In genomic region chr2:174180165-174180724, GRCh38 we compare ENCODE assay signal across 14 cellular contexts.
A peak's percentile ranks its signal among the peaks of the same experiment; 100 is the strongest.
DNase-seq lines count a peak whose midpoint lies in the region; ATAC-seq and FAIRE-seq lines count a peak whose summit lies in the region.
"Had no signal": no experiment of that assay in that cellular context is flagged by ENCODE, and none has a peak within 500 bp of the region (broad histone marks: within the 10 kb centered on the region; RNA-seq: fewer than 3 reads in every experiment).

No MANE protein-coding gene starts in this region.

- H3K27ac ChIP-seq in small intestine (ENCODE audit: low read depth in 1 of 2, low read length in 1 of 2), result no peak overlapping the region
- H3K27ac ChIP-seq: left ventricle myocardium inferior, RWPE1 had no signal

- H3K27ac Mint-ChIP-seq in activated T-cell treated with anti-CD3 and anti-CD28 coated beads, Interleukin-2, amount 50 U/mL, for 72 hours, result peak overlapping the region; percentile 38
- H3K27ac Mint-ChIP-seq in activated T-cell treated with anti-CD3 and anti-CD28 coated beads, Interleukin-2, amount 50 U/mL, for 24 hours, result no peak overlapping the region
- H3K27ac Mint-ChIP-seq: activated CD4-positive, alpha-beta memory T cell treated with anti-CD3 and anti-CD28 coated beads, Interleukin-2, amount 10 ng/mL, durations not matched to agents 7 days and 5 days had no signal

- H3K27me3 Mint-ChIP-seq in activated T-cell treated with anti-CD3 and anti-CD28 coated beads, Interleukin-2, amount 50 U/mL, for 72 hours (ENCODE audit: low read depth), result no peaks in the 10 kb centered on the region
- H3K27me3 Mint-ChIP-seq in activated T-cell treated with anti-CD3 and anti-CD28 coated beads, Interleukin-2, amount 50 U/mL, for 24 hours, result no peaks in the 10 kb centered on the region
- H3K27me3 Mint-ChIP-seq: activated CD4-positive, alpha-beta memory T cell treated with anti-CD3 and anti-CD28 coated beads, Interleukin-2, amount 10 ng/mL, durations not matched to agents 7 days and 5 days had no signal

- DNase-seq in activated T-cell treated with anti-CD3 and anti-CD28 coated beads, Interleukin-2, amount 50 U/mL, for 72 hours, result no peak
- DNase-seq in activated T-cell treated with anti-CD3 and anti-CD28 coated beads, Interleukin-2, amount 50 U/mL, for 24 hours, result no peak
- peak; percentile 78 for DNase-seq in OCI-M1 (lab: John Stamatoyannopoulos, UW)
- DNase-seq in dermis blood vessel endothelial cell, result peak; percentile 30
- DNase-seq in small intestine, result peak; percentile 3
- no peak for DNase-seq in sciatic nerve (ENCODE audit: low spot score)
- DNase-seq: activated CD4-positive, alpha-beta memory T cell treated with anti-CD3 and anti-CD28 coated beads, Interleukin-2, amount 10 ng/mL, durations not matched to agents 7 days and 5 days; BE2C; left ventricle myocardium inferior; NCI-H1092; retina had no signal

- H3K4me3 ChIP-seq in small intestine (ENCODE audit: low read depth in 1 of 2, low read length in 2 of 2), result no peak overlapping the region
- H3K4me3 ChIP-seq: left ventricle myocardium inferior had no signal

- peaks cover 10% of the 10 kb centered on the region for H3K4me1 Mint-ChIP-seq in activated T-cell treated with anti-CD3 and anti-CD28 coated beads, Interleukin-2, amount 50 U/mL, for 72 hours (ENCODE audit: low read depth)
- peaks cover 8% of the 10 kb centered on the region for H3K4me1 Mint-ChIP-seq in activated T-cell treated with anti-CD3 and anti-CD28 coated beads, Interleukin-2, amount 50 U/mL, for 24 hours (ENCODE audit: low read depth)
- H3K4me1 Mint-ChIP-seq: activated CD4-positive, alpha-beta memory T cell treated with anti-CD3 and anti-CD28 coated beads, Interleukin-2, amount 10 ng/mL, durations not matched to agents 7 days and 5 days had no signal

- no peak overlapping the region for H3K4me3 Mint-ChIP-seq in activated T-cell treated with anti-CD3 and anti-CD28 coated beads, Interleukin-2, amount 50 U/mL, for 72 hours
- H3K4me3 Mint-ChIP-seq in activated T-cell treated with anti-CD3 and anti-CD28 coated beads, Interleukin-2, amount 50 U/mL, for 24 hours, result no peak overlapping the region
- H3K4me3 Mint-ChIP-seq: activated CD4-positive, alpha-beta memory T cell treated with anti-CD3 and anti-CD28 coated beads, Interleukin-2, amount 10 ng/mL, durations not matched to agents 7 days and 5 days had no signal

- no peak for ATAC-seq in activated T-cell treated with anti-CD3 and anti-CD28 coated beads, Interleukin-2, amount 50 U/mL, for 72 hours (replicated peaks in 1 of 2)
- ATAC-seq in sciatic nerve (no peak), GM19324 (IDR thresholded peaks at IDR 0.05; ENCODE audit: low FRiP score, unreplicated experiment) (no peak), HG03135 (IDR thresholded peaks at IDR 0.05; ENCODE audit: unreplicated experiment) (no peak)

- peaks cover 4 to 5% of the 10 kb centered on the region in 2 donors for H3K36me3 Mint-ChIP-seq in activated T-cell treated with anti-CD3 and anti-CD28 coated beads, Interleukin-2, amount 50 U/mL, for 72 hours (ENCODE audit: insufficient read depth in 2 of 2)
- H3K36me3 Mint-ChIP-seq in activated T-cell treated with anti-CD3 and anti-CD28 coated beads, Interleukin-2, amount 50 U/mL, for 24 hours (ENCODE audit: low read depth), result peaks cover 63% of the 10 kb centered on the region

- intact Hi-C loops in sciatic nerve (cut with DNase I), result no loop called here

- no peaks in the 10 kb centered on the region for H3K4me1 ChIP-seq in small intestine (ENCODE audit: control insufficient read depth in 2 of 2, insufficient read depth in 1 of 2, low read depth in 1 of 2, low read length in 1 of 2)
- H3K4me1 ChIP-seq: BE2C had no signal

- H3K9me3 Mint-ChIP-seq in activated T-cell treated with anti-CD3 and anti-CD28 coated beads, Interleukin-2, amount 50 U/mL, for 72 hours, result peaks cover under 1 to 1% of the 10 kb centered on the region in 2 donors
- H3K9me3 Mint-ChIP-seq in activated T-cell treated with anti-CD3 and anti-CD28 coated beads, Interleukin-2, amount 50 U/mL, for 24 hours, result peaks cover 12% of the 10 kb centered on the region

- no peaks in the 10 kb centered on the region for H3K27me3 ChIP-seq in small intestine (ENCODE audit: control insufficient read depth in 2 of 2, insufficient read depth in 2 of 2, low read length in 2 of 2)
- H3K27me3 ChIP-seq: BE2C had no signal

- H3K36me3 ChIP-seq in small intestine (ENCODE audit: control insufficient read depth in 2 of 2, insufficient read depth in 2 of 2, low read length in 2 of 2), result no peaks in the 10 kb centered on the region
- H3K36me3 ChIP-seq: BE2C, left ventricle myocardium inferior had no signal

- H3K9me3 ChIP-seq in small intestine (ENCODE audit: control insufficient read depth, low read depth), result no peaks in the 10 kb centered on the region
- H3K9me3 ChIP-seq: BE2C had no signal

- 93% methylated on average over 1 of the region's 1 CpG for WGBS in small intestine, 3 donors

- FAIRE-seq in small intestine (lab: Jason Lieb, UNC), result peak; percentile 39

Comparison
In these comparisons a context has a peak if more than half of its experiments do, and no peak if none do; other contexts are left out.
1. DNase-seq: peak in OCI-M1 (single experiment), dermis blood vessel endothelial cell (single experiment) and small intestine (single experiment); none in activated T-cell treated with anti-CD3 and anti-CD28 coated beads, Interleukin-2, amount 50 U/mL, for 72 hours (0 of 2), activated T-cell treated with anti-CD3 and anti-CD28 coated beads, Interleukin-2, amount 50 U/mL, for 24 hours (single experiment) and sciatic nerve (single experiment).